ENCODE assay signal across 16 cellular contexts in the genomic region with DNA sequence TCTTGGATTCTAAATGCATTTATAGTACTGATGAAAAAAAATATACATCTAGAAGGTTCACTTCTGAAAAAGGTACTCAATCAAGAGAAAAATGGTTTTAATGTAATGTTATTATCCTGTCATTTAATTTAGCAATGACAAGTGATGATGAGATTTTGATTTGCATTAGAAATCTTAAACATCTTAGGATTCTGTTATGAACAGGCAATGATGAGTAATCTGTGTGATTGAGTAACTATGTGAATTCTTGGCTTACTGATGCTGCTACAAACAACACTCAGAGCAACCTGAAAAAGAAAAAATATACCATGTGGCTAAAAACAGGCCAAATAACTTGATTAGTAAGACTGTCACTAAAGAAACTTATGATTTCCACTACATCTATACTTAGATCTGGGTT. TPM values are rescaled to one million over a fixed set of nuclear protein-coding genes. Genes with fewer than 3 reads are reported as not detected.
A peak's percentile ranks its signal among the peaks of the same experiment; 100 is the strongest.
DNase-seq lines count a peak whose midpoint lies in the region; ATAC-seq, FAIRE-seq and TF ChIP-seq lines count a peak whose summit lies in the region.
"Had no signal": no experiment of that assay in that cellular context is flagged by ENCODE, and none has a peak within 500 bp of the region (broad histone marks: within the 10 kb centered on the region; RNA-seq: fewer than 3 reads in every experiment).

No MANE protein-coding gene starts in this region.

- no peaks in the 10 kb centered on the region for H3K27me3 ChIP-seq in thyroid gland
- H3K27me3 ChIP-seq in spleen (replicated peaks in 1 of 7), result no peaks in the 10 kb centered on the region
- H3K27me3 ChIP-seq: ascending aorta had no signal

- H3K36me3 Mint-ChIP-seq in natural killer cell treated with Interleukin-12 subunit alpha and Interleukin-12 subunit beta and Interleukin-15 and Interleukin-18, amount 100 ng/mL, for 72 hours, result peaks cover 9% of the 10 kb centered on the region
- H3K36me3 Mint-ChIP-seq in natural killer cell, result peaks cover 8% of the 10 kb centered on the region

- H3K27ac Mint-ChIP-seq in natural killer cell treated with Interleukin-12 subunit alpha and Interleukin-12 subunit beta and Interleukin-15 and Interleukin-18, amount 100 ng/mL, for 72 hours, result peak overlapping the region; percentile 89 to 93
- H3K27ac Mint-ChIP-seq in natural killer cell, result no peak overlapping the region
- H3K27ac Mint-ChIP-seq: activated CD8-positive, alpha-beta memory T cell treated with anti-CD3 and anti-CD28 coated beads, Interleukin-2, amount 10 ng/mL, durations not matched to agents 7 days and 5 days; H9 had no signal

- DNase-seq in natural killer cell treated with Interleukin-12 subunit alpha and Interleukin-12 subunit beta and Interleukin-15 and Interleukin-18, amount 100 ng/mL, for 72 hours (ENCODE audit: low spot score), result no peak
- no peak for DNase-seq in natural killer cell
- DNase-seq in RCC 7860 (ENCODE audit: low spot score), result peak; percentile 57
- DNase-seq in fibroblast of gingiva (ENCODE audit: low read depth), result peak; percentile 76
- DNase-seq in stromal cell of bone marrow (ENCODE audit: low read depth), result peak; percentile 76
- no peak for DNase-seq in thyroid gland
- no peak for DNase-seq in spleen
- DNase-seq: activated CD8-positive, alpha-beta memory T cell treated with anti-CD3 and anti-CD28 coated beads, Interleukin-2, amount 10 ng/mL, durations not matched to agents 7 days and 5 days; H9; left colon; naive thymus-derived CD8-positive, alpha-beta T cell; NCI-H187 treated with DMSO at 0.1 percent for 48 hours had no signal

- TF ChIP-seq CTCF in natural killer cell (IDR thresholded peaks at IDR 0.05) (no peak), thyroid gland (IDR thresholded peaks at IDR 0.05) (no peak), spleen (IDR thresholded peaks at IDR 0.05 in 8 of 11, conservative IDR thresholded peaks at IDR 0.05 in 3 of 11) (no peak)

- no peaks in the 10 kb centered on the region for H3K27me3 Mint-ChIP-seq in natural killer cell treated with Interleukin-12 subunit alpha and Interleukin-12 subunit beta and Interleukin-15 and Interleukin-18, amount 100 ng/mL, for 72 hours
- H3K27me3 Mint-ChIP-seq in natural killer cell (ENCODE audit: low read depth in 2 of 2), result peaks cover 0 to 3% of the 10 kb centered on the region in 2 donors
- H3K27me3 Mint-ChIP-seq: activated CD8-positive, alpha-beta memory T cell treated with anti-CD3 and anti-CD28 coated beads, Interleukin-2, amount 10 ng/mL, durations not matched to agents 7 days and 5 days; IgD-negative memory B cell; naive thymus-derived CD8-positive, alpha-beta T cell had no signal

- peak; percentile 70 for FAIRE-seq in RCC 7860 (lab: Jason Lieb, UNC)

- peaks cover 5% of the 10 kb centered on the region for H3K9me3 Mint-ChIP-seq in natural killer cell treated with Interleukin-12 subunit alpha and Interleukin-12 subunit beta and Interleukin-15 and Interleukin-18, amount 100 ng/mL, for 72 hours
- H3K9me3 Mint-ChIP-seq in natural killer cell, result no peaks in the 10 kb centered on the region

- H3K36me3 ChIP-seq in thyroid gland (no peaks in the 10 kb centered on the region), spleen (no peaks in the 10 kb centered on the region)
- H3K36me3 ChIP-seq: ascending aorta had no signal

- intact Hi-C loops in natural killer cell (cut with micrococcal nuclease), result no loop called here
- intact Hi-C loops in thyroid gland (cut with DNase I), result no loop called here
- intact Hi-C loops in spleen (cut with DNase I; ENCODE audit: low total_unique reads), result no loop called here

- peaks cover 34 to 54% of the 10 kb centered on the region in 2 donors for H3K4me1 Mint-ChIP-seq in natural killer cell treated with Interleukin-12 subunit alpha and Interleukin-12 subunit beta and Interleukin-15 and Interleukin-18, amount 100 ng/mL, for 72 hours (ENCODE audit: low read depth in 2 of 2)
- H3K4me1 Mint-ChIP-seq in natural killer cell, result peaks cover 5 to 7% of the 10 kb centered on the region in 2 donors
- H3K4me1 Mint-ChIP-seq: IgD-negative memory B cell had no signal

- peak overlapping the region; percentile 41 for H3K4me3 Mint-ChIP-seq in natural killer cell treated with Interleukin-12 subunit alpha and Interleukin-12 subunit beta and Interleukin-15 and Interleukin-18, amount 100 ng/mL, for 72 hours
- H3K4me3 Mint-ChIP-seq in natural killer cell, result no peak overlapping the region
- H3K4me3 Mint-ChIP-seq: activated CD8-positive, alpha-beta memory T cell treated with anti-CD3 and anti-CD28 coated beads, Interleukin-2, amount 10 ng/mL, durations not matched to agents 7 days and 5 days; H9; IgD-negative memory B cell; naive thymus-derived CD8-positive, alpha-beta T cell had no signal

- H3K4me3 ChIP-seq in thyroid gland (replicated peaks in 1 of 3) (no peak overlapping the region), spleen (no peak overlapping the region)
- H3K4me3 ChIP-seq: ascending aorta had no signal

- H3K27ac ChIP-seq in thyroid gland (no peak overlapping the region), spleen (no peak overlapping the region)
- H3K27ac ChIP-seq: ascending aorta, epithelial cell of prostate had no signal

- H3K4me1 ChIP-seq in thyroid gland (peaks cover 0 to 6% of the 10 kb centered on the region in 2 donors), spleen (no peaks in the 10 kb centered on the region)
- H3K4me1 ChIP-seq: ascending aorta had no signal

- H3K9me3 ChIP-seq in thyroid gland (no peaks in the 10 kb centered on the region), spleen (peaks cover 0 to 11% (median 7%) of the 10 kb centered on the region in 8 donors)

- ATAC-seq in natural killer cell treated with Interleukin-12 subunit alpha and Interleukin-12 subunit beta and Interleukin-15 and Interleukin-18, amount 100 ng/mL, for 72 hours, result peak; percentile 82 to 88
- ATAC-seq in natural killer cell (no peak), GM19395 (IDR thresholded peaks at IDR 0.05; ENCODE audit: unreplicated experiment) (no peak)
- ATAC-seq: activated CD8-positive, alpha-beta memory T cell treated with anti-CD3 and anti-CD28 coated beads, Interleukin-2, amount 10 ng/mL, durations not matched to agents 7 days and 5 days; left colon; naive thymus-derived CD8-positive, alpha-beta T cell had no signal

- TF ChIP-seq POLR2A in thyroid gland (IDR thresholded peaks at IDR 0.05) (no peak), spleen (IDR thresholded peaks at IDR 0.05) (no peak)

RNA-seq across cellular contexts. Expression of gene RBKS, which starts 30.1 kb away (rescaled TPM):
- 1 to 10 TPM; 3.1 to 4.5 TPM for total RNA-seq in natural killer cell treated with Interleukin-12 subunit alpha and Interleukin-12 subunit beta and Interleukin-15 and Interleukin-18, amount 100 ng/mL, for 72 hours
- total RNA-seq in natural killer cell (10 to 100 TPM; 11.5 to 20.9 (median 12.8) TPM), thyroid gland (10 to 100 TPM in 1 of 4 donors, 1 to 10 TPM in 3; 6.9 to 10.6 (median 8.1) TPM), spleen (1 to 10 TPM; 2.0 to 5.1 (median 3.1) TPM)
- polyA plus RNA-seq in spleen, result 1 to 10 TPM in 2 of 3 donors, under 1 TPM in 1; 1.00 to 2.3 (median 1.7) TPM
- total RNA-seq: ascending aorta had no signal

RNA-seq across cellular contexts. Expression of gene BABAM2, which starts 30.4 kb away (rescaled TPM):
- 10 to 100 TPM; 53.8 to 66.6 TPM for total RNA-seq in natural killer cell treated with Interleukin-12 subunit alpha and Interleukin-12 subunit beta and Interleukin-15 and Interleukin-18, amount 100 ng/mL, for 72 hours
- total RNA-seq in natural killer cell (10 to 100 TPM; 54.6 to 66.1 (median 59.5) TPM), thyroid gland (10 to 100 TPM; 33.2 to 70.3 (median 38.6) TPM), spleen (10 to 100 TPM; 42.1 to 70.1 (median 63.5) TPM)
- 10 to 100 TPM; 16.1 to 24.0 (median 19.8) TPM for polyA plus RNA-seq in spleen

Comparison
In these comparisons a context has a peak if more than half of its experiments do, and no peak if none do; other contexts are left out.
1. ATAC-seq: peak in natural killer cell treated with Interleukin-12 subunit alpha and Interleukin-12 subunit beta and Interleukin-15 and Interleukin-18, amount 100 ng/mL, for 72 hours (2 of 2); none in natural killer cell (0 of 3) and GM19395 (single experiment).
2. H3K27ac Mint-ChIP-seq: peak in natural killer cell treated with Interleukin-12 subunit alpha and Interleukin-12 subunit beta and Interleukin-15 and Interleukin-18, amount 100 ng/mL, for 72 hours (2 of 2); none in natural killer cell (0 of 2).
3. DNase-seq: peak in RCC 7860 (single experiment), fibroblast of gingiva (single experiment) and stromal cell of bone marrow (single experiment); none in natural killer cell treated with Interleukin-12 subunit alpha and Interleukin-12 subunit beta and Interleukin-15 and Interleukin-18, amount 100 ng/mL, for 72 hours (single experiment), natural killer cell (single experiment), thyroid gland (0 of 2) and spleen (single experiment).